8 cellular contexts compared by ENCODE assay signal in genomic region chr11:13183094-13183825, GRCh38.
A peak's percentile ranks its signal among the peaks of the same experiment; 100 is the strongest.
DNase-seq lines count a peak whose midpoint lies in the region; ATAC-seq, FAIRE-seq and TF ChIP-seq lines count a peak whose summit lies in the region.

No MANE protein-coding gene starts in this region.

- dilution Hi-C loops in keratinocyte (cut with MboI; ENCODE audit: extremely low pct_ligation_motif_present, low sequenced_read_pairs): no loop called here

- H3K9me1 ChIP-seq in keratinocyte (ENCODE audit: control insufficient read depth, extremely low read depth, insufficient read depth, low read length): no peaks in the 10 kb centered on the region

- TF ChIP-seq POLR2A in adrenal gland (IDR thresholded peaks at IDR 0.05): no peak
- no peak for TF ChIP-seq POLR2A in upper lobe of left lung (IDR thresholded peaks at IDR 0.05)

- DNase-seq in AG08396 (ENCODE audit: low spot score) (peak; percentile 16), GM04503 (ENCODE audit: low read depth) (peak; percentile 64), NCI-H1105 (lab: John Stamatoyannopoulos, UW) (peak; percentile 41), adrenal gland (peak in 1 of 7 donors; percentile 25), keratinocyte (ENCODE audit: low read depth, low spot score) (no peak), upper lobe of left lung (no peak), GM19240 (ENCODE audit: insufficient read length, low spot score) (no peak)

- ATAC-seq in upper lobe of left lung (ENCODE audit: low FRiP score in 2 of 2) (peak in 1 of 2 donors; percentile 70), HG02885 (IDR thresholded peaks at IDR 0.05; ENCODE audit: poor library complexity, unreplicated experiment) (no peak)

- intact Hi-C loops in adrenal gland (cut with DNase I): loop anchor here (5.0 to 10.0 kb wide), 2 partner anchors 216 to 218 kb away; no protein-coding TSS in a partner anchor

- H4K20me1 ChIP-seq in keratinocyte (ENCODE audit: control insufficient read depth, extremely low read depth, insufficient read depth, low read length): no peaks in the 10 kb centered on the region

- FAIRE-seq in keratinocyte (lab: Jason Lieb, UNC): peak; percentile 51

- no peak for TF ChIP-seq EP300 in upper lobe of left lung (IDR thresholded peaks at IDR 0.05)

- H3K36me3 ChIP-seq in adrenal gland (replicated peaks in 1 of 2): no peaks in the 10 kb centered on the region
- H3K36me3 ChIP-seq in keratinocyte (ENCODE audit: control insufficient read depth in 2 of 2, extremely low read depth in 1 of 2, insufficient read depth in 2 of 2, low read length in 2 of 2): no peaks in the 10 kb centered on the region
- no peaks in the 10 kb centered on the region for H3K36me3 ChIP-seq in upper lobe of left lung

- H3K27me3 ChIP-seq in adrenal gland: no peaks in the 10 kb centered on the region
- H3K27me3 ChIP-seq in keratinocyte (ENCODE audit: control insufficient read depth, extremely low read depth, insufficient read depth, low read length): no peaks in the 10 kb centered on the region
- H3K27me3 ChIP-seq in upper lobe of left lung: no peaks in the 10 kb centered on the region

- H2AFZ ChIP-seq in keratinocyte (ENCODE audit: control insufficient read depth, low read length): peak overlapping the region; percentile 17

- H3K4me1 ChIP-seq in adrenal gland (replicated peaks in 1 of 2): peaks cover 0 to 6% of the 10 kb centered on the region in 2 donors
- peaks cover 7% of the 10 kb centered on the region for H3K4me1 ChIP-seq in keratinocyte (ENCODE audit: control insufficient read depth, extremely low read depth, insufficient read depth, low read length)
- H3K4me1 ChIP-seq in upper lobe of left lung: peaks cover 3 to 11% (median 7%) of the 10 kb centered on the region in 4 donors

- H3K4me3 ChIP-seq in adrenal gland (no peak overlapping the region), keratinocyte (ENCODE audit: control insufficient read depth in 2 of 3, extremely low read depth in 1 of 3, insufficient read depth in 2 of 3, low read depth in 1 of 3, low read length in 3 of 3) (peak overlapping the region in 2 of 3 experiments; percentile 23 to 34), upper lobe of left lung (no peak overlapping the region)

- H3K79me2 ChIP-seq in keratinocyte (ENCODE audit: control insufficient read depth, insufficient read depth, low read length): no peaks in the 10 kb centered on the region

- 12 to 19% (median 14%) methylated on average over 6 of the region's 6 CpGs for WGBS in adrenal gland, 4 donors
- 6 to 14% methylated on average over 6 of the region's 6 CpGs for WGBS in upper lobe of left lung, 2 donors

- H3K27ac ChIP-seq in adrenal gland (no peak overlapping the region), keratinocyte (ENCODE audit: control insufficient read depth, insufficient read depth, low read length) (no peak overlapping the region), upper lobe of left lung (no peak overlapping the region)

- H3K9me3 ChIP-seq in adrenal gland (replicated peaks in 1 of 3) (no peaks in the 10 kb centered on the region), keratinocyte (ENCODE audit: control insufficient read depth, low read depth, low read length) (no peaks in the 10 kb centered on the region), upper lobe of left lung (peaks cover 0 to 3% (median 1%) of the 10 kb centered on the region in 4 donors)

- no peak overlapping the region for H3K9ac ChIP-seq in keratinocyte (ENCODE audit: control insufficient read depth, extremely low read depth, insufficient read depth, low read length)

- peak in 5 of 6 experiments; percentile 34 to 55 (median 40) for TF ChIP-seq CTCF in adrenal gland (IDR thresholded peaks at IDR 0.05)
- peak; percentile 38 to 49 (median 40) for TF ChIP-seq CTCF in keratinocyte (optimal IDR thresholded peaks at IDR 0.05 in 1 of 3, IDR thresholded peaks at IDR 0.05 in 1 of 3, conservative IDR thresholded peaks at IDR 0.05 in 1 of 3; ENCODE audit: extremely low read depth in 1 of 3, insufficient read depth in 2 of 3, low read length in 3 of 3)
- peak in 5 of 6 experiments; percentile 19 to 30 (median 25) for TF ChIP-seq CTCF in upper lobe of left lung (IDR thresholded peaks at IDR 0.05)

- peak overlapping the region; percentile 68 for H3K4me2 ChIP-seq in keratinocyte (ENCODE audit: control insufficient read depth, extremely low read depth, insufficient read depth, low read depth, low read length)

Comparison
In these comparisons a context has a peak if more than half of its experiments do, and no peak if none do; other contexts are left out.
1. DNase-seq: peak in AG08396 (single experiment), GM04503 (single experiment) and NCI-H1105 (single experiment); none in keratinocyte (single experiment), upper lobe of left lung (0 of 2) and GM19240 (single experiment).
2. H3K4me3 ChIP-seq: peak in keratinocyte (2 of 3); none in adrenal gland (0 of 4) and upper lobe of left lung (0 of 4).
3. Peak in every context shown above with its lines, with median percentiles within 50 percentile points of each other: CTCF ChIP-seq.